In the genomic region with DNA sequence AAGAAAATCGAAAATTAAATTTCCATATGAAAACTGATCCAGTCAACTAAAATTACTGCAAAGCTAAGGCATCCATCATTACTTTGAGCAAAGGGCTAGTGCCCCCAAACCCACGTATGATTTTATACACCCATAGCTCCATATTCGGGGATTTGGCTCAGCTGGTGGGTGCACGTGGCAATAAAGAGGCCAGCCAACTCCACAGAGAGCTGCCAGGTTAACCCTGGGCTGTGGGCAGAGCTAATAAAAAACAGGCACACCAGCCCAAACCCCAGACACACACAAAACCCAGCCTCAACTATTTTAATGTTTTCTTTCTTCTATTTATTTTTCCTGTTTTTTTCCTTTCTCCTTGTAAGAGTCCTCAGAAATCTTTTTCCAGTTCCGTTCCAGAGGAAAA, we compare ENCODE assay signal across 18 cellular contexts.
A peak's percentile ranks its signal among the peaks of the same experiment; 100 is the strongest.
DNase-seq lines count a peak whose midpoint lies in the region; FAIRE-seq and TF ChIP-seq lines count a peak whose summit lies in the region.
"Had no signal": no experiment of that assay in that cellular context is flagged by ENCODE, and none has a peak within 500 bp of the region (broad histone marks: within the 10 kb centered on the region; RNA-seq: fewer than 3 reads in every experiment).

No MANE protein-coding gene starts in this region.

- H2BK15ac ChIP-seq in H1 (ENCODE audit: low read length) = no peak overlapping the region

- TF ChIP-seq CTCF in H1 (IDR thresholded peaks at IDR 0.05; ENCODE audit: control extremely low read depth in 1 of 3, insufficient read depth in 1 of 3, low read depth in 1 of 3, low read length in 3 of 3) = no peak

- H3K4me3 ChIP-seq in H1 (ENCODE audit: extremely low read depth in 1 of 4, insufficient read depth in 2 of 4, low read depth in 3 of 4, low read length in 4 of 4) (no peak overlapping the region), trophoblast cell (ENCODE audit: low read depth, low read length) (no peak overlapping the region)

- H2BK5ac ChIP-seq in H1 (ENCODE audit: low read depth, low read length) (no peak overlapping the region), trophoblast cell (ENCODE audit: low read depth, low read length, poor library complexity) (no peak overlapping the region)

- H3K27me3 ChIP-seq in H1 (replicated peaks in 1 of 4; ENCODE audit: control insufficient read depth in 3 of 4, extremely low read depth in 1 of 4, insufficient read depth in 3 of 4, low read length in 3 of 4) = no peaks in the 10 kb centered on the region
- H3K27me3 ChIP-seq in trophoblast cell (ENCODE audit: insufficient read depth, low read length) = no peaks in the 10 kb centered on the region

- H4K5ac ChIP-seq in H1 (ENCODE audit: insufficient read length, low read depth, low read length) = no peak overlapping the region

- H3K18ac ChIP-seq in H1 (ENCODE audit: extremely low read depth, low read length) = no peak overlapping the region
- H3K18ac ChIP-seq in trophoblast cell (ENCODE audit: low read length) = no peak overlapping the region

- H3K23ac ChIP-seq in H1 (ENCODE audit: insufficient read length) (no peak overlapping the region), trophoblast cell (ENCODE audit: low read length) (no peak overlapping the region)

- CTCF ChIA-PET in H1 (lab: Charles Lee; ENCODE audit: partially characterized antibody) = interaction anchor here (0.7 kb wide), 1 partner anchor 433 kb away, joined by 4 read pairs; no protein-coding TSS in a partner anchor

- TF ChIP-seq POLR2A in H1 (IDR thresholded peaks at IDR 0.05; ENCODE audit: control extremely low read depth in 1 of 2, low read depth in 2 of 2, low read length in 2 of 2) = no peak

- H3K27ac ChIP-seq in H1 (ENCODE audit: low read depth, low read length) (no peak overlapping the region), trophoblast cell (ENCODE audit: low read depth, low read length) (no peak overlapping the region)
- H3K27ac ChIP-seq: 22Rv1 had no signal

- TF ChIP-seq EP300 in H1 (IDR thresholded peaks at IDR 0.05; ENCODE audit: borderline replicate concordance in 1 of 2, low read depth in 2 of 2, low read length in 2 of 2) = no peak

- H2BK12ac ChIP-seq in H1 (ENCODE audit: low read depth, low read length) (no peak overlapping the region), trophoblast cell (ENCODE audit: low read length) (peak overlapping the region; percentile 79)

- no peak overlapping the region for H3K56ac ChIP-seq in H1 (replicated peaks; ENCODE audit: insufficient read length, low read depth, low read length)

- 95% methylated on average over 5 of the region's 5 CpGs; no CpG with 5 or more reads in 1 of the 2 experiments for WGBS in H1 (ENCODE audit: extremely low coverage in 1 of 2, insufficient coverage in 1 of 2, insufficient read length in 1 of 2, insufficient replicate concordance in 2 of 2, low coverage in 1 of 2, low lambda C conversion rate in 2 of 2, missing lambda C conversion rate in 1 of 2), 2 experiments
- no CpG with 5 or more reads among the region's 5 CpGs for WGBS in trophoblast cell (ENCODE audit: extremely low coverage, insufficient coverage, insufficient read length)

- no peak overlapping the region for H2BK120ac ChIP-seq in H1 (replicated peaks; ENCODE audit: low read depth, low read length)
- no peak overlapping the region for H2BK120ac ChIP-seq in trophoblast cell (ENCODE audit: insufficient read depth, low read length, poor library complexity)

- H3K36me3 ChIP-seq in H1 (ENCODE audit: control insufficient read depth in 2 of 4, insufficient read depth in 4 of 4, low read length in 3 of 4) (no peaks in the 10 kb centered on the region; a peak in 1 of 8 replicates), trophoblast cell (ENCODE audit: control insufficient read depth in 1 of 2, insufficient read depth in 2 of 2, low read length in 2 of 2) (peaks cover 0 to 4% of the 10 kb centered on the region in 2 experiments)

- H3K4me2 ChIP-seq in H1 (ENCODE audit: insufficient read depth in 1 of 2, low read depth in 2 of 2, low read length in 2 of 2) (no peak overlapping the region), trophoblast cell (ENCODE audit: low read length) (no peak overlapping the region)

- H2AK5ac ChIP-seq in H1 (ENCODE audit: low read depth, low read length) (no peak overlapping the region), trophoblast cell (ENCODE audit: low read length) (no peak overlapping the region)

- no peak overlapping the region for H3K9ac ChIP-seq in H1 (replicated peaks in 1 of 4; ENCODE audit: extremely low read depth in 1 of 4, low read depth in 3 of 4, low read length in 3 of 4)
- H3K9ac ChIP-seq in trophoblast cell (ENCODE audit: low read length) = no peak overlapping the region

- no peak overlapping the region for H2BK20ac ChIP-seq in H1 (ENCODE audit: low read length)

- H3K9me3 ChIP-seq in H1 (ENCODE audit: insufficient read depth in 2 of 2, low read depth in 1 of 2, low read length in 1 of 2) (peaks cover 27 to 28% of the 10 kb centered on the region in 2 experiments), trophoblast cell (ENCODE audit: insufficient read depth, low read depth, low read length) (peaks cover 6% of the 10 kb centered on the region)

- no peak overlapping the region for H4K91ac ChIP-seq in H1 (replicated peaks; ENCODE audit: insufficient read length, low read length)
- no peak overlapping the region for H4K91ac ChIP-seq in trophoblast cell (ENCODE audit: low read depth, low read length)

- H3K14ac ChIP-seq in H1 (ENCODE audit: insufficient read length) = no peak overlapping the region
- H3K14ac ChIP-seq in trophoblast cell (ENCODE audit: low read length) = peak overlapping the region; percentile 65

- peak overlapping the region; percentile 28 for H3K4ac ChIP-seq in H1 (replicated peaks; ENCODE audit: insufficient read length, low read depth, low read length)
- no peak overlapping the region for H3K4ac ChIP-seq in trophoblast cell (ENCODE audit: low read depth, low read length)

- H4K12ac ChIP-seq in trophoblast cell (ENCODE audit: low read depth, low read length) = no peak overlapping the region

- TF ChIP-seq RAD21 in H1 (IDR thresholded peaks at IDR 0.05 in 1 of 2, conservative IDR thresholded peaks at IDR 0.05 in 1 of 2; ENCODE audit: low read depth in 2 of 2, low read length in 2 of 2) = no peak

- H3K4me1 ChIP-seq in H1 (replicated peaks in 1 of 4; ENCODE audit: control insufficient read depth in 3 of 4, insufficient read depth in 4 of 4, low read length in 3 of 4) (peaks cover 2 to 12% (median 6%) of the 10 kb centered on the region in 4 experiments; a peak in 5 of 7 replicates), trophoblast cell (ENCODE audit: control insufficient read depth in 1 of 2, insufficient read depth in 2 of 2, low read length in 2 of 2) (peaks cover 6 to 16% of the 10 kb centered on the region in 2 experiments)

- H4K8ac ChIP-seq in H1 (ENCODE audit: extremely low read depth, insufficient read depth, low read length) (peak overlapping the region; percentile 71; the same call in 1 of the 2 replicates), trophoblast cell (ENCODE audit: low read depth, low read length) (no peak overlapping the region)

- POLR2A ChIA-PET in H1 (lab: Charles Lee; ENCODE audit: partially characterized antibody) = no interaction called here

- no peaks in the 10 kb centered on the region for H4K20me1 ChIP-seq in H1 (replicated peaks in 1 of 2; ENCODE audit: control insufficient read depth in 1 of 2, insufficient read depth in 2 of 2, low read length in 2 of 2)

- FAIRE-seq in H1 (lab: Jason Lieb, UNC) = no peak
- FAIRE-seq: D721Med, G401.6, GM12891 had no signal

- DNase-seq in NCI-H146 (lab: John Stamatoyannopoulos, UW) (peak; percentile 8), NCI-H146 treated with DMSO at 0.1 percent for 48 hours (lab: John Stamatoyannopoulos, UW; ENCODE audit: unreplicated experiment) (no peak), H1 (ENCODE audit: low read depth in 1 of 2, low spot score in 2 of 2) (no peak), trophoblast cell (no peak), NCI-H2107 (lab: John Stamatoyannopoulos, UW) (no peak), NCI-H748 treated with DMSO at 0.1 percent for 48 hours (lab: John Stamatoyannopoulos, UW) (no peak), NCI-H1417 treated with DMSO at 0.1 percent for 48 hours (lab: John Stamatoyannopoulos, UW) (no peak)
- DNase-seq: CD8-positive, alpha-beta T cell; COR-L47; DMS153; DMS79 treated with DMSO at 0.1 percent for 48 hours; EL; HCEC 1CT; HFFc6 had no signal

- H3K23me2 ChIP-seq in H1 (ENCODE audit: low read depth, low read length) = no peaks in the 10 kb centered on the region

- H3K79me1 ChIP-seq in H1 (ENCODE audit: low read depth, low read length) (no peaks in the 10 kb centered on the region), trophoblast cell (ENCODE audit: low read length) (peaks cover 14% of the 10 kb centered on the region)

- H3K79me2 ChIP-seq in H1 (ENCODE audit: control insufficient read depth in 1 of 2, insufficient read depth in 2 of 2, low read length in 2 of 2) (no peaks in the 10 kb centered on the region), trophoblast cell (ENCODE audit: control insufficient read depth, insufficient read depth, low read length, poor library complexity) (no peaks in the 10 kb centered on the region)

- H2AFZ ChIP-seq in H1 (ENCODE audit: low read length) (no peak overlapping the region), trophoblast cell (ENCODE audit: insufficient read depth, low read length, poor library complexity) (no peak overlapping the region)

TF ChIP-seq in H1, 55 proteins besides CTCF, POLR2A, EP300 and RAD21:
- TF ChIP-seq RXRA (IDR thresholded peaks at IDR 0.05; ENCODE audit: insufficient read depth, low read depth, low read length) (no peak), TAF7 (optimal IDR thresholded peaks at IDR 0.05; ENCODE audit: borderline replicate concordance, low read depth, low read length) (no peak)
